Comparison of ENCODE assay signal across 24 cellular contexts in genomic region chr12:52253391-52254179, GRCh38. TPM values are rescaled to one million over a fixed set of nuclear protein-coding genes. Genes with fewer than 3 reads are reported as not detected.
A peak's percentile ranks its signal among the peaks of the same experiment; 100 is the strongest.
DNase-seq lines count a peak whose midpoint lies in the region; ATAC-seq lines count a peak whose summit lies in the region.
"Had no signal": no experiment of that assay in that cellular context is flagged by ENCODE, and none has a peak within 500 bp of the region (broad histone marks: within the 10 kb centered on the region; RNA-seq: fewer than 3 reads in every experiment).

No MANE protein-coding gene starts in this region.

- ATAC-seq in sciatic nerve, result no peak
- no peak for ATAC-seq in GM21381 (IDR thresholded peaks at IDR 0.05; ENCODE audit: unreplicated experiment)
- ATAC-seq: GM12878 had no signal

- peaks cover 30% of the 10 kb centered on the region for H3K36me3 Mint-ChIP-seq in activated CD4-positive, alpha-beta T cell treated with anti-CD3 and anti-CD28 coated beads, Interleukin-2, amount 10 ng/mL, durations not matched to agents 24 days and 14 days (ENCODE audit: low read depth)

- peak overlapping the region; percentile 98 for H3K27ac ChIP-seq in epithelial cell of prostate
- H3K27ac ChIP-seq: SJCRH30 had no signal

- H3K27ac Mint-ChIP-seq in activated CD4-positive, alpha-beta T cell treated with anti-CD3 and anti-CD28 coated beads, Interleukin-2, amount 10 ng/mL, durations not matched to agents 24 days and 14 days, result peak overlapping the region; percentile 20
- H3K27ac Mint-ChIP-seq: CD4-positive, CD25-positive, alpha-beta regulatory T cell had no signal

- intact Hi-C loops in activated CD4-positive, alpha-beta T cell treated with anti-CD3 and anti-CD28 coated beads, Interleukin-2, amount 10 ng/mL, durations not matched to agents 24 days and 14 days (cut with micrococcal nuclease), result no loop called here
- intact Hi-C loops in sciatic nerve (cut with DNase I), result no loop called here

- peaks cover 3% of the 10 kb centered on the region for H3K9me3 Mint-ChIP-seq in activated CD4-positive, alpha-beta T cell treated with anti-CD3 and anti-CD28 coated beads, Interleukin-2, amount 10 ng/mL, durations not matched to agents 24 days and 14 days

- peaks cover 25% of the 10 kb centered on the region for H3K27me3 Mint-ChIP-seq in activated CD4-positive, alpha-beta T cell treated with anti-CD3 and anti-CD28 coated beads, Interleukin-2, amount 10 ng/mL, durations not matched to agents 24 days and 14 days

- peaks cover 41% of the 10 kb centered on the region for H3K4me1 Mint-ChIP-seq in activated CD4-positive, alpha-beta T cell treated with anti-CD3 and anti-CD28 coated beads, Interleukin-2, amount 10 ng/mL, durations not matched to agents 24 days and 14 days

- no peak for DNase-seq in activated CD4-positive, alpha-beta T cell treated with anti-CD3 and anti-CD28 coated beads, Interleukin-2, amount 10 ng/mL, durations not matched to agents 24 days and 14 days
- no peak for DNase-seq in activated CD4-positive, alpha-beta T cell treated with anti-CD3 and anti-CD28 coated beads, Interleukin-2, amount 50 U/mL, for 4 hours
- DNase-seq in NCI-H226 (peak; percentile 86), epithelial cell of prostate (ENCODE audit: low read depth, low spot score) (no peak), sciatic nerve (ENCODE audit: low spot score) (peak; percentile 45), NCI-H526 treated with DMSO at 0.1 percent for 48 hours (lab: John Stamatoyannopoulos, UW) (no peak)
- DNase-seq in activated naive CD4-positive, alpha-beta T cell treated with anti-CD3 and anti-CD28 coated beads, Interleukin-2, amount 50 U/mL, for 16 hours, result no peak
- DNase-seq: BE2C; Caco-2; CD4-positive, CD25-positive, alpha-beta regulatory T cell; EL; Kasumi-1; MM.1S; NCI-H1092 treated with DMSO at 0.1 percent for 48 hours; NCI-H146; NCI-H2029 treated with DMSO at 0.1 percent for 48 hours; NCI-H2171 treated with DMSO at 0.1 percent for 48 hours; NCI-H446 treated with DMSO at 0.1 percent for 48 hours; NCI-H748 treated with DMSO at 0.1 percent for 48 hours; OCI-M1; SJCRH30 had no signal

- no peak overlapping the region for H3K4me3 Mint-ChIP-seq in activated CD4-positive, alpha-beta T cell treated with anti-CD3 and anti-CD28 coated beads, Interleukin-2, amount 10 ng/mL, durations not matched to agents 24 days and 14 days
- H3K4me3 Mint-ChIP-seq: CD4-positive, CD25-positive, alpha-beta regulatory T cell had no signal

RNA-seq across cellular contexts. Expression of gene KRT7, which starts 20.5 kb away (rescaled TPM):
- 12.3 and 15.8 TPM in 2 replicates for total RNA-seq in activated CD4-positive, alpha-beta T cell treated with anti-CD3 and anti-CD28 coated beads, Interleukin-2, amount 10 ng/mL, durations not matched to agents 24 days and 14 days
- 4.0 TPM for total RNA-seq in sciatic nerve
- total RNA-seq: CD4-positive, CD25-positive, alpha-beta regulatory T cell had no signal

RNA-seq across cellular contexts. Expression of gene KRT86, which starts 20.9 kb away (rescaled TPM):
- 0.44 and 0.64 TPM in 2 replicates for total RNA-seq in activated CD4-positive, alpha-beta T cell treated with anti-CD3 and anti-CD28 coated beads, Interleukin-2, amount 10 ng/mL, durations not matched to agents 24 days and 14 days
- 0.45 TPM for total RNA-seq in sciatic nerve
- total RNA-seq: Caco-2; CD4-positive, CD25-positive, alpha-beta regulatory T cell; H1 had no signal

RNA-seq across cellular contexts. Expression of gene KRT81, which starts 37.7 kb away (rescaled TPM):
- total RNA-seq in activated CD4-positive, alpha-beta T cell treated with anti-CD3 and anti-CD28 coated beads, Interleukin-2, amount 10 ng/mL, durations not matched to agents 24 days and 14 days, result not detected in 2 replicates
- total RNA-seq in sciatic nerve, result not detected
- total RNA-seq: CD4-positive, CD25-positive, alpha-beta regulatory T cell; H1 had no signal

Comparison
In these comparisons a context has a peak if more than half of its experiments do, and no peak if none do; other contexts are left out.
1. DNase-seq: peak in NCI-H226 (single experiment) and sciatic nerve (single experiment); none in activated CD4-positive, alpha-beta T cell treated with anti-CD3 and anti-CD28 coated beads, Interleukin-2, amount 10 ng/mL, durations not matched to agents 24 days and 14 days (single experiment), activated CD4-positive, alpha-beta T cell treated with anti-CD3 and anti-CD28 coated beads, Interleukin-2, amount 50 U/mL, for 4 hours (0 of 2), epithelial cell of prostate (single experiment), activated naive CD4-positive, alpha-beta T cell treated with anti-CD3 and anti-CD28 coated beads, Interleukin-2, amount 50 U/mL, for 16 hours (single experiment) and NCI-H526 treated with DMSO at 0.1 percent for 48 hours (single experiment).